ENCODE assay signal across 20 cellular contexts in the genomic region with DNA sequence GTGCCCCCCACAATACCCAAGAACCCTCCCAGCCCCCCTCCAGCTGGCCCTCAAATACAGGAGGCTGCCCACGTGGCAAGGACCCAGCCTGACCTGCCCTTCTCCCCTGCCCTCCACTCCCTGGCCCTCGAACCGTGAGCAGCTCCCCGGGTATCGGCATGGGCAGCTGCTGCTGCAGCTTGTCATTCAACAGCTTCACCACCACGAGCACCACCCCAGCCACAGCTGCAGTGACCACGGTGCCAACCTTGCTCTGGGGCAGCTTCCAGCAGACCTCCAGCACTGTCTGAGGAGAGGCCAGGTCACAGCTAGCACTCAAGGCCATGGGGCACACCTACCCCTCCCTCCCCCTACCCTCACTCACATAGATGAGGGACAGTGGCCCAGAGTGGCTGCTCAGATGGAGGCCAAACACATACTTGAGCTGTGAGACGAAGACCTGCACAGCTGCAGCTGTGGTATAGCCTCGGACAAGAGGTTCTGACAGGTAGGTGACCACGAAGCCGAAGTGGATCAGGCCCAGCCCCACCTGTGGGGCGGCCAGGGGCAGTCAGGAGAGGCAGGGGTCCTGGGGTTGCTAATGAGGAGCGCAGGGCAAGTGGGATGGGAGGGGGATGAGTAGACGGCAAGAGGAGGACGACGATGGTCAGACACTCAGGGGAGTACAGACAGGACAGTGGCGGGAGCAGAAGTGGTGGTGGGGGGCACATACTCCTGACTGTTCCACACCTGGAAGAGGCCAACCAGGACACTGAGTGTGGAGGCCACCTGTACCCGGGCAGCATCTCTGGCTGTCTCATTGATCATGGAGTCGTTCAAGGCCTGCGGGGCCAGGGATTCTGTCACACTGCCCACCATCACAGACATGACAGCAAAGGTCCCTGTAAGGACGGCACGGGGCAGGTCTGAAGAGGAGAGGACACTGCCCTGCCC. TPM values are rescaled to one million over a fixed set of nuclear protein-coding genes. Genes with fewer than 3 reads are reported as not detected.
DNase-seq lines count a peak whose midpoint lies in the region; ATAC-seq and TF ChIP-seq lines count a peak whose summit lies in the region.
"Had no signal": no experiment of that assay in that cellular context is flagged by ENCODE, and none has a peak within 500 bp of the region (broad histone marks: within the 10 kb centered on the region; RNA-seq: fewer than 3 reads in every experiment).

No MANE protein-coding gene starts in this region.

- H3K18ac ChIP-seq in IMR-90 (ENCODE audit: low read depth, low read length) = no peak overlapping the region

- H2AFZ ChIP-seq in IMR-90 (replicated peaks; ENCODE audit: low read length, poor library complexity) = peak overlapping the region; percentile 51

- H2BK20ac ChIP-seq in IMR-90 (ENCODE audit: low read depth, low read length) = no peak overlapping the region

- no peak overlapping the region for H4K8ac ChIP-seq in IMR-90 (ENCODE audit: low read depth in 2 of 2, low read length in 2 of 2)

- H3K4me1 Mint-ChIP-seq in natural killer cell = peaks cover 0 to 27% of the 10 kb centered on the region in 2 donors

- H3K4me3 Mint-ChIP-seq in natural killer cell = peak overlapping the region; percentile 31

- no peak overlapping the region for H2BK120ac ChIP-seq in IMR-90 (ENCODE audit: low read depth, low read length)

- H4K5ac ChIP-seq in IMR-90 (ENCODE audit: low read depth, low read length) = no peak overlapping the region

- H3K27ac Mint-ChIP-seq in natural killer cell = no peak overlapping the region

- H3K27me3 ChIP-seq in IMR-90 (ENCODE audit: control insufficient read depth, insufficient read depth, low read length) (no peaks in the 10 kb centered on the region), RWPE2 (ENCODE audit: insufficient read depth, poor library complexity, severe bottlenecking) (no peaks in the 10 kb centered on the region), tibial artery (no peaks in the 10 kb centered on the region), body of pancreas (no peaks in the 10 kb centered on the region)
- H3K27me3 ChIP-seq: BLaER1, SJSA1 had no signal

- no peak overlapping the region for H3K4me2 ChIP-seq in IMR-90 (ENCODE audit: low read depth, low read length)
- H3K4me2 ChIP-seq: BLaER1 had no signal

- WGBS in IMR-90 (ENCODE audit: extremely low coverage in 2 of 2, insufficient read length in 1 of 2), 2 experiments = 85% methylated on average over 7 of the region's 22 CpGs; no CpG with 5 or more reads in 1 of the 2 experiments
- WGBS in body of pancreas, 2 donors = 87 to 89% methylated on average over 16 to 21 of the region's 22 CpGs

- no peak overlapping the region for H2AK5ac ChIP-seq in IMR-90 (ENCODE audit: low read depth, low read length)

- TF ChIP-seq POLR2A in IMR-90 (IDR thresholded peaks at IDR 0.05; ENCODE audit: low read depth, low read length) (no peak), body of pancreas (IDR thresholded peaks at IDR 0.05) (no peak)

- H3K9me1 ChIP-seq in IMR-90 (ENCODE audit: insufficient read depth, low read length) = peaks cover 12% of the 10 kb centered on the region

- H3K14ac ChIP-seq in IMR-90 (replicated peaks; ENCODE audit: low read depth, low read length) = no peak overlapping the region

- H3K36me3 Mint-ChIP-seq in natural killer cell = no peaks in the 10 kb centered on the region

- no peaks in the 10 kb centered on the region for H3K9me3 ChIP-seq in IMR-90 (ENCODE audit: control insufficient read depth, insufficient read depth, low read length)
- no peaks in the 10 kb centered on the region for H3K9me3 ChIP-seq in RWPE2 (ENCODE audit: severe bottlenecking)
- no peaks in the 10 kb centered on the region for H3K9me3 ChIP-seq in tibial artery
- H3K9me3 ChIP-seq in body of pancreas = no peaks in the 10 kb centered on the region
- H3K9me3 ChIP-seq: BLaER1, Caco-2, SJSA1 had no signal

- no peak for DNase-seq in IMR-90
- DNase-seq in RWPE2 (ENCODE audit: low spot score) = peak; percentile 52
- no peak for DNase-seq in natural killer cell
- DNase-seq in tibial artery = no peak
- no peak for DNase-seq in AG08395 (ENCODE audit: low spot score)
- no peak for DNase-seq in effector CD8-positive, alpha-beta T cell (lab: John Stamatoyannopoulos, UW)
- DNase-seq in body of pancreas = no peak
- DNase-seq: Caco-2, DMS 273 treated with DMSO at 0.1 percent for 48 hours, DMS79 treated with DMSO at 0.1 percent for 48 hours, NCI-H1092 treated with DMSO at 0.1 percent for 48 hours, NCI-H1436 treated with DMSO at 0.1 percent for 48 hours, NCI-H2029, NCI-H226, NCI-H510A treated with DMSO at 0.1 percent for 48 hours, NCI-H748 treated with DMSO at 0.1 percent for 48 hours had no signal

- POLR2A ChIA-PET in IMR-90 (lab: Charles Lee; ENCODE audit: unreplicated experiment) = no interaction called here

- no peak for TF ChIP-seq RAD21 in IMR-90 (IDR thresholded peaks at IDR 0.05; ENCODE audit: low read length)

- no peak overlapping the region for H2BK5ac ChIP-seq in IMR-90 (ENCODE audit: low read depth, low read length, poor library complexity, severe bottlenecking)

- H3K36me3 ChIP-seq in IMR-90 (ENCODE audit: control insufficient read depth, insufficient read depth, low read length) = peaks cover 70% of the 10 kb centered on the region
- H3K36me3 ChIP-seq in RWPE2 (ENCODE audit: low read depth) = peaks cover 70% of the 10 kb centered on the region
- peaks cover 66 to 70% (median 66%) of the 10 kb centered on the region in 3 donors for H3K36me3 ChIP-seq in tibial artery
- H3K36me3 ChIP-seq in body of pancreas (replicated peaks in 1 of 2; ENCODE audit: insufficient read depth in 1 of 2, low read depth in 2 of 2) = no peaks in the 10 kb centered on the region

- in situ Hi-C loops in IMR-90 (cut with MboI; ENCODE audit: low sequenced_read_pairs) = no loop called here

- intact Hi-C loops in IMR-90 (cut with micrococcal nuclease) (loop anchor here (10.0 kb wide), 1 partner anchor 187 kb away; the partner anchor contains the start of genes ATRIP, CCDC51 and TMA7), natural killer cell (cut with micrococcal nuclease) (no loop called here), tibial artery (cut with DNase I; ENCODE audit: low total_unique reads) (loop anchor here (10.0 kb wide), 1 partner anchor 167 kb away; a partner anchor contains a TSS), body of pancreas (cut with DNase I) (no loop called here)

- H3K56ac ChIP-seq in IMR-90 (ENCODE audit: extremely low read depth, insufficient read depth, low read length) = no peak overlapping the region

- H3K79me1 ChIP-seq in IMR-90 (ENCODE audit: low read depth in 1 of 2, low read length in 2 of 2) = peaks cover 39 to 66% of the 10 kb centered on the region in 2 experiments

- H3K9me3 Mint-ChIP-seq in natural killer cell = no peaks in the 10 kb centered on the region
- H3K9me3 Mint-ChIP-seq: CD4-positive, alpha-beta memory T cell had no signal

- H3K4ac ChIP-seq in IMR-90 (ENCODE audit: low read depth, low read length) = no peak overlapping the region

- CTCF ChIA-PET in IMR-90 (lab: Yijun Ruan, JAX) = no interaction called here

- H3K27me3 Mint-ChIP-seq in natural killer cell (ENCODE audit: low read depth in 2 of 2) = no peaks in the 10 kb centered on the region
- H3K27me3 Mint-ChIP-seq: CD4-positive, alpha-beta memory T cell had no signal

- H3K4me3 ChIP-seq in IMR-90 (ENCODE audit: insufficient read depth, low read depth, low read length) = no peak overlapping the region
- H3K4me3 ChIP-seq in RWPE2 (ENCODE audit: severe bottlenecking) = no peak overlapping the region
- no peak overlapping the region for H3K4me3 ChIP-seq in tibial artery
- no peak overlapping the region for H3K4me3 ChIP-seq in body of pancreas
- H3K4me3 ChIP-seq: BLaER1, K562, SJSA1 had no signal

- dilution Hi-C loops in IMR-90 (cut with HindIII; ENCODE audit: low sequenced_read_pairs, unreplicated experiment) = no loop called here

- peaks cover 51% of the 10 kb centered on the region for H4K20me1 ChIP-seq in IMR-90 (ENCODE audit: insufficient read depth, low read length)

- ATAC-seq in IMR-90 (ENCODE audit: low read depth) (no peak), RWPE2 (ENCODE audit: low read depth) (no peak), natural killer cell (no peak), body of pancreas (no peak)
- ATAC-seq: K562 had no signal

- no peak overlapping the region for H3K27ac ChIP-seq in IMR-90 (ENCODE audit: insufficient read depth, low read length)
- H3K27ac ChIP-seq in RWPE2 (ENCODE audit: poor library complexity, severe bottlenecking) = no peak overlapping the region
- peak overlapping the region; percentile 10 to 83 for H3K27ac ChIP-seq in tibial artery
- no peak overlapping the region for H3K27ac ChIP-seq in body of pancreas
- H3K27ac ChIP-seq: BLaER1, SJSA1 had no signal

- H4K91ac ChIP-seq in IMR-90 (ENCODE audit: insufficient read depth, low read depth, low read length) = no peak overlapping the region

- BruUV-seq in IMR-90 (replicated peaks; lab: Mats Ljungman, UMichigan) = no TSS peak

- H2BK15ac ChIP-seq in IMR-90 (ENCODE audit: low read depth, low read length) = no peak overlapping the region

- H2AK9ac ChIP-seq in IMR-90 (replicated peaks; ENCODE audit: low read depth, low read length, poor library complexity) = no peak overlapping the region

- no peak overlapping the region for H3K9ac ChIP-seq in IMR-90 (ENCODE audit: low read depth, low read length)
- H3K9ac ChIP-seq: BLaER1 had no signal

- TF ChIP-seq CTCF in IMR-90 (conservative IDR thresholded peaks at IDR 0.05; ENCODE audit: low read depth, low read length) = no peak
- TF ChIP-seq CTCF in RWPE2 (IDR thresholded peaks at IDR 0.05; ENCODE audit: poor library complexity, severe bottlenecking) = no peak
- no peak for TF ChIP-seq CTCF in natural killer cell (IDR thresholded peaks at IDR 0.05)
- no peak for TF ChIP-seq CTCF in tibial artery (IDR thresholded peaks at IDR 0.05)
- TF ChIP-seq CTCF in body of pancreas (IDR thresholded peaks at IDR 0.05) = no peak

- no peak overlapping the region for H3K23ac ChIP-seq in IMR-90 (ENCODE audit: low read depth, low read length)

- H3K4me1 ChIP-seq in IMR-90 (ENCODE audit: control insufficient read depth, insufficient read depth, low read length) = peaks cover 18% of the 10 kb centered on the region
- H3K4me1 ChIP-seq in RWPE2 (ENCODE audit: insufficient read depth, poor library complexity, severe bottlenecking) = peaks cover 10% of the 10 kb centered on the region
- H3K4me1 ChIP-seq in tibial artery = peaks cover 0 to 46% (median 36%) of the 10 kb centered on the region in 4 donors
- H3K4me1 ChIP-seq in body of pancreas = peaks cover 19% of the 10 kb centered on the region

RNA-seq across cellular contexts. Expression of gene SLC26A6, which starts 3.5 kb away (rescaled TPM):
- 11.7 and 11.8 TPM in 2 replicates for total RNA-seq in IMR-90 (2012; rRNA removed)
- 31.4 and 34.3 TPM in 2 replicates for polyA plus RNA-seq in IMR-90 (2012; rRNA removed)
- 12.8 and 16.9 TPM in 2 replicates for polyA plus RNA-seq in IMR-90 (2012; cell fraction: cytosol; rRNA removed)
- polyA plus RNA-seq in IMR-90 (2012; cell fraction: nucleus; rRNA removed; ENCODE audit: low replicate concordance) = 352 and 485 TPM in 2 replicates
- total RNA-seq in natural killer cell = 10 to 100 TPM; 25.8 to 37.6 (median 32.3) TPM
- 10 to 100 TPM; 17.8 to 35.0 TPM for total RNA-seq in body of pancreas

RNA-seq across cellular contexts. Expression of gene TMEM89, which starts 10.2 kb away (rescaled TPM):
- not detected in 2 replicates for total RNA-seq in IMR-90 (2012; rRNA removed)
- 0.15 TPM in 1 of 2 replicates, not detected in the other for polyA plus RNA-seq in IMR-90 (2012; rRNA removed)
- not detected in 2 replicates for polyA plus RNA-seq in IMR-90 (2012; cell fraction: cytosol; rRNA removed)
- polyA plus RNA-seq in IMR-90 (2012; cell fraction: nucleus; rRNA removed; ENCODE audit: low replicate concordance) = 0.63 and 1.1 TPM in 2 replicates
- total RNA-seq in natural killer cell = not detected
- total RNA-seq in body of pancreas = not detected
- total RNA-seq: Caco-2; CD4-positive, alpha-beta memory T cell; K562; SJSA1 had no signal
- polyA plus RNA-seq: CD4-positive, alpha-beta memory T cell; K562 had no signal

RNA-seq across cellular contexts. Expression of gene UQCRC1, which starts 22.3 kb away (rescaled TPM):
- total RNA-seq in IMR-90 (2012; rRNA removed) (952 and 1,365 TPM in 2 replicates), natural killer cell (100 to 1,000 TPM; 117 to 139 (median 124) TPM), body of pancreas (100 to 1,000 TPM in 1 of 2 donors, 10 to 100 TPM in 1; 92.9 to 161 TPM)
- polyA plus RNA-seq in IMR-90 (2012; rRNA removed) = 410 and 474 TPM in 2 replicates
- polyA plus RNA-seq in IMR-90 (2012; cell fraction: cytosol; rRNA removed) = 589 and 721 TPM in 2 replicates
- 253 and 529 TPM in 2 replicates for polyA plus RNA-seq in IMR-90 (2012; cell fraction: nucleus; rRNA removed; ENCODE audit: low replicate concordance)

RNA-seq across cellular contexts. Expression of gene CELSR3, which starts 30.9 kb away (rescaled TPM):
- 0.18 and 0.28 TPM in 2 replicates for total RNA-seq in IMR-90 (2012; rRNA removed)
- polyA plus RNA-seq in IMR-90 (2012; rRNA removed) = 0.59 and 0.63 TPM in 2 replicates
- 0.21 and 0.46 TPM in 2 replicates for polyA plus RNA-seq in IMR-90 (2012; cell fraction: cytosol; rRNA removed)
- 2.5 and 3.7 TPM in 2 replicates for polyA plus RNA-seq in IMR-90 (2012; cell fraction: nucleus; rRNA removed; ENCODE audit: low replicate concordance)
- total RNA-seq in natural killer cell = 1 to 10 TPM; 2.0 to 3.4 (median 2.6) TPM
- 1 to 10 TPM in 1 of 2 donors, under 1 TPM in 1; 0.66 to 2.6 TPM for total RNA-seq in body of pancreas

RNA-seq across cellular contexts. Expression of gene COL7A1, which starts 36.7 kb away (rescaled TPM):
- 3.1 and 4.1 TPM in 2 replicates for total RNA-seq in IMR-90 (2012; rRNA removed)
- polyA plus RNA-seq in IMR-90 (2012; rRNA removed) = 20.3 and 23.2 TPM in 2 replicates
- 13.6 and 14.6 TPM in 2 replicates for polyA plus RNA-seq in IMR-90 (2012; cell fraction: cytosol; rRNA removed)
- 308 and 435 TPM in 2 replicates for polyA plus RNA-seq in IMR-90 (2012; cell fraction: nucleus; rRNA removed; ENCODE audit: low replicate concordance)
- total RNA-seq in natural killer cell = 1 to 10 TPM in 2 of 3 donors, under 1 TPM in 1; 0.54 to 1.7 (median 1.4) TPM
- 1 to 10 TPM in 1 of 2 donors, under 1 TPM in 1; 0.52 to 2.3 TPM for total RNA-seq in body of pancreas
- polyA plus RNA-seq: CD4-positive, alpha-beta memory T cell had no signal

Comparison
In these comparisons a context has a peak if more than half of its experiments do, and no peak if none do; other contexts are left out.
1. H3K27ac ChIP-seq: peak in tibial artery (2 of 2); none in IMR-90 (single experiment), RWPE2 (single experiment) and body of pancreas (0 of 4).
2. intact Hi-C loops: an anchor here in IMR-90 (10.0 kb wide) and tibial artery (10.0 kb wide); none called in natural killer cell and body of pancreas.